Comparison of ENCODE assay signal across 31 cellular contexts in genomic region chr2:3024401-3024935, GRCh38.
"Had no signal": no experiment of that assay in that cellular context is flagged by ENCODE, and none has a peak within 500 bp of the region (broad histone marks: within the 10 kb centered on the region; RNA-seq: fewer than 3 reads in every experiment).

No MANE protein-coding gene starts in this region.

- H3K27ac ChIP-seq: gastroesophageal sphincter, hepatocyte, left ventricle myocardium inferior, pancreas, prostate gland, skin epidermis, thoracic aorta, VCaP had no signal

- H3K9me3 ChIP-seq: left ventricle myocardium inferior, pancreas, prostate gland, thoracic aorta had no signal

- H3K79me2 ChIP-seq: hepatocyte had no signal

- H3K27me3 ChIP-seq: hepatocyte, pancreas had no signal

- H3K4me2 ChIP-seq: hepatocyte had no signal

- H3K36me3 ChIP-seq: gastroesophageal sphincter, left ventricle myocardium inferior, pancreas, prostate gland, thoracic aorta had no signal

- H3K27ac Mint-ChIP-seq: activated CD4-positive, alpha-beta memory T cell treated with anti-CD3 and anti-CD28 coated beads, Interleukin-2, amount 10 ng/mL, durations not matched to agents 7 days and 5 days; activated naive CD4-positive, alpha-beta T cell treated with anti-CD3 and anti-CD28 coated beads, Interleukin-2, amount 50 U/mL, for 24 hours; activated naive CD8-positive, alpha-beta T cell treated with anti-CD3 and anti-CD28 coated beads, Interleukin-2, amount 50 U/mL, for 24 hours; activated T-cell treated with anti-CD3 and anti-CD28 coated beads, Interleukin-2, amount 50 U/mL, for 24 hours; mesothelial cell of epicardium; naive thymus-derived CD4-positive, alpha-beta T cell; stimulated activated effector memory CD8-positive, alpha-beta T cell treated with anti-CD3 and anti-CD28 coated beads, Interleukin-12 subunit alpha, Interleukin-12 subunit beta, amount 100 ng/mL, for 72 hours; stimulated activated naive CD8-positive, alpha-beta T cell treated with anti-CD3 and anti-CD28 coated beads, Interleukin-15, Interleukin-2, amounts not matched to agents 100 ng/mL and 50 ng/mL, for 24 hours; T-cell had no signal

- H3K4me3 ChIP-seq: gastroesophageal sphincter, hepatocyte, left ventricle myocardium inferior, pancreas, prostate gland, skin epidermis, thoracic aorta had no signal

- H3K4me1 Mint-ChIP-seq: activated CD4-positive, alpha-beta memory T cell treated with anti-CD3 and anti-CD28 coated beads, Interleukin-2, amount 10 ng/mL, durations not matched to agents 7 days and 5 days; activated naive CD4-positive, alpha-beta T cell treated with anti-CD3 and anti-CD28 coated beads, Interleukin-2, amount 50 U/mL, for 24 hours; activated naive CD8-positive, alpha-beta T cell treated with anti-CD3 and anti-CD28 coated beads, Interleukin-2, amount 50 U/mL, for 24 hours; mesothelial cell of epicardium; naive thymus-derived CD4-positive, alpha-beta T cell; stimulated activated effector memory CD8-positive, alpha-beta T cell treated with anti-CD3 and anti-CD28 coated beads, Interleukin-12 subunit alpha, Interleukin-12 subunit beta, amount 100 ng/mL, for 72 hours; T-cell had no signal

- H3K4me3 Mint-ChIP-seq: activated CD4-positive, alpha-beta memory T cell treated with anti-CD3 and anti-CD28 coated beads, Interleukin-2, amount 10 ng/mL, durations not matched to agents 7 days and 5 days; activated naive CD4-positive, alpha-beta T cell treated with anti-CD3 and anti-CD28 coated beads, Interleukin-2, amount 50 U/mL, for 24 hours; activated naive CD8-positive, alpha-beta T cell treated with anti-CD3 and anti-CD28 coated beads, Interleukin-2, amount 50 U/mL, for 24 hours; activated T-cell treated with anti-CD3 and anti-CD28 coated beads, Interleukin-2, amount 50 U/mL, for 24 hours; mesothelial cell of epicardium; naive thymus-derived CD4-positive, alpha-beta T cell; stimulated activated effector memory CD8-positive, alpha-beta T cell treated with anti-CD3 and anti-CD28 coated beads, Interleukin-12 subunit alpha, Interleukin-12 subunit beta, amount 100 ng/mL, for 72 hours; stimulated activated naive CD8-positive, alpha-beta T cell treated with anti-CD3 and anti-CD28 coated beads, Interleukin-15, Interleukin-2, amounts not matched to agents 100 ng/mL and 50 ng/mL, for 24 hours; T-cell had no signal

- H3K4me1 ChIP-seq: gastroesophageal sphincter, left ventricle myocardium inferior, pancreas, prostate gland had no signal

- H3K27me3 Mint-ChIP-seq: activated CD4-positive, alpha-beta memory T cell treated with anti-CD3 and anti-CD28 coated beads, Interleukin-2, amount 10 ng/mL, durations not matched to agents 7 days and 5 days; activated naive CD4-positive, alpha-beta T cell treated with anti-CD3 and anti-CD28 coated beads, Interleukin-2, amount 50 U/mL, for 24 hours had no signal

- H3K9me3 Mint-ChIP-seq: activated CD4-positive, alpha-beta memory T cell treated with anti-CD3 and anti-CD28 coated beads, Interleukin-2, amount 10 ng/mL, durations not matched to agents 7 days and 5 days; activated naive CD8-positive, alpha-beta T cell treated with anti-CD3 and anti-CD28 coated beads, Interleukin-2, amount 50 U/mL, for 24 hours; activated T-cell treated with anti-CD3 and anti-CD28 coated beads, Interleukin-2, amount 50 U/mL, for 24 hours; stimulated activated naive CD8-positive, alpha-beta T cell treated with anti-CD3 and anti-CD28 coated beads, Interleukin-15, Interleukin-2, amounts not matched to agents 100 ng/mL and 50 ng/mL, for 24 hours had no signal

- DNase-seq: activated CD4-positive, alpha-beta memory T cell treated with anti-CD3 and anti-CD28 coated beads, Interleukin-2, amount 10 ng/mL, durations not matched to agents 7 days and 5 days; activated CD4-positive, alpha-beta T cell treated with anti-CD3 and anti-CD28 coated beads for 48 hours; activated CD8-positive, alpha-beta memory T cell treated with anti-CD3 and anti-CD28 coated beads, Interleukin-2, amount 50 U/mL, for 48 hours; activated gamma-delta T cell treated with Interleukin-2 at 50 U/mL for 16 hours; activated naive CD8-positive, alpha-beta T cell treated with anti-CD3 and anti-CD28 coated beads, Interleukin-2, amount 50 U/mL, for 24 hours; activated T-cell treated with anti-CD3 and anti-CD28 coated beads, Interleukin-2, amount 50 U/mL, for 24 hours; amygdala; caudate nucleus; dermis blood vessel endothelial cell; effector CD8-positive, alpha-beta T cell; erythroblast; islet precursor cell; left ventricle myocardium inferior; mammary epithelial cell; naive thymus-derived CD4-positive, alpha-beta T cell; nucleus accumbens; pancreas; retina; stimulated activated CD4-positive, alpha-beta T cell treated with anti-CD3 and anti-CD28 coated beads, Interleukin-4, amount 100 ng/mL, for 24 hours; T-cell; trophoblast cell had no signal

- H3K36me3 Mint-ChIP-seq: activated naive CD4-positive, alpha-beta T cell treated with anti-CD3 and anti-CD28 coated beads, Interleukin-2, amount 50 U/mL, for 24 hours; mesothelial cell of epicardium; stimulated activated effector memory CD8-positive, alpha-beta T cell treated with anti-CD3 and anti-CD28 coated beads, Interleukin-12 subunit alpha, Interleukin-12 subunit beta, amount 100 ng/mL, for 72 hours; T-cell had no signal
